Comparison of ENCODE assay signal across 8 cellular contexts in the genomic region with DNA sequence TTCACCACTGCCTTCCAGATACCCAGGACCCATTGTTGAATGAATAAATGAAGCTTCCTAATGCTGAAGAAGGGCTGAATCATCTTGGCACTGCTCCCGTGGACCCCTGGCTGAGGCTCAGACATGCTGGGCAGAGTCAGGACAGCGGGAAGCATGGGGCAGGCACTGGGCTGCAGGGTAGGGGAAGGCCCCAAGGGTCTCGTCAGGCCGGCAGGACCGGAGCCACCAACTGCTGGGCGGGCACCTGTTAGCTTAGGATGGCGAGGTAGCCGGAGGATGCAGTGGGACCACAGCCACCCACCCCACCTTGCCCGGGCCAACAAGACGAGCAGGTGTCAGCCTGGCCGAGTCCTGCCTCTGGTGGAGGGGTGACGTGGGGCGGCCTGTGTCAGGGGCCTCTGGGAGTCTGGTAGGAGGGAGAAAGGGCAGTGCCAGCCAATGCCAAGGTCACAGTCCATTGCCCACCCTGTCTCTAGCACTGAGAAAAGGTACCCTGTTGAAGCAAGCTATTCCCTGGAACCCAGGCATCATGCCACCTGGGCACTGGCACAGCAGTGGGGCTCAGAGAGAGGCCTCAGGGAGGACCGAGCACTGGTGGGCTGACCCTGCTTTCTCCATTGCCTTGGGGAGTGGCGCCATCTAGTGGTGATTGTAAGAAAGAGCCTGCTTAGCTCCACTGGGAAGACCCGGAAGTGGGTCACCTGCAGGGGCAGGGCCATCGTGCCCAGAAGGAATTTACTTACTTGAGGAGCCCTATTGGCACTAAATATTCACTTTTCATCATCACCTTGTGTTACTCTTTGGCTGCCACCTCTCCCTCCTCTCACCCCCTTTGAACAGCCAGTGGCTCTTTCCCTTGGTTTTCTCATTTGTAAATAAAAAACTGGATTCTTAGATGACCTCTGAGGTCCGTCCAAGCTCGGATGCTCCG. TPM values are rescaled to one million over a fixed set of nuclear protein-coding genes. Genes with fewer than 3 reads are reported as not detected.
DNase-seq lines count a peak whose midpoint lies in the region; ATAC-seq, FAIRE-seq and TF ChIP-seq lines count a peak whose summit lies in the region.

No MANE protein-coding gene starts in this region.

- H3K4me3 Mint-ChIP-seq in natural killer cell: no peak overlapping the region

- no peaks in the 10 kb centered on the region for H3K79me2 ChIP-seq in OCI-LY7 (ENCODE audit: insufficient read depth, low read depth, low read length)

- H4K20me1 ChIP-seq in OCI-LY7 (ENCODE audit: insufficient read depth, low read length): no peaks in the 10 kb centered on the region

- peak; percentile 87 to 89 (median 88) for ATAC-seq in natural killer cell

- H3K27ac Mint-ChIP-seq in natural killer cell: no peak overlapping the region

- no peaks in the 10 kb centered on the region for H3K36me3 ChIP-seq in OCI-LY7 (ENCODE audit: insufficient read depth, low read length)
- H3K36me3 ChIP-seq in esophagus muscularis mucosa: no peaks in the 10 kb centered on the region

- H3K27ac ChIP-seq in OCI-LY7 (ENCODE audit: low read depth, low read length, poor library complexity, severe bottlenecking): no peak overlapping the region
- no peak overlapping the region for H3K27ac ChIP-seq in esophagus muscularis mucosa (replicated peaks in 1 of 4)

- TF ChIP-seq EP300 in esophagus muscularis mucosa (IDR thresholded peaks at IDR 0.05): no peak

- POLR2A ChIA-PET in OCI-LY7 (lab: Charles Lee): interaction anchor here (0.6 to 1.8 kb wide), 4 partner anchors 20 to 352 kb away, joined by 4 to 5 read pairs (median 4); no protein-coding TSS in a partner anchor

- no peaks in the 10 kb centered on the region for H3K9me2 ChIP-seq in OCI-LY7 (ENCODE audit: insufficient read depth, low read length)

- CTCF ChIA-PET in OCI-LY7 (lab: Charles Lee; ENCODE audit: unreplicated experiment): interaction anchor here (0.6 to 1.3 kb wide), 4 partner anchors 20 to 159 kb away, joined by 3 to 4 read pairs (median 4); no protein-coding TSS in a partner anchor

- H3K27me3 Mint-ChIP-seq in natural killer cell (ENCODE audit: low read depth in 2 of 2): peaks cover 54 to 56% of the 10 kb centered on the region in 2 donors

- intact Hi-C loops in OCI-LY7 (cut with micrococcal nuclease; ENCODE audit: unreplicated experiment): loop anchor here (1.0 to 5.0 kb wide), 4 partner anchors 118 to 431 kb away; partner anchors contain the start of gene SLC35B1
- intact Hi-C loops in esophagus muscularis mucosa (cut with DNase I): loop anchor here (1.0 to 10.0 kb wide), 4 partner anchors 45 to 423 kb away; partner anchors contain the start of gene NXPH3
- intact Hi-C loops in natural killer cell (cut with micrococcal nuclease): loop anchor here (1.0 to 5.0 kb wide), 5 partner anchors 46 to 431 kb away; no protein-coding TSS in a partner anchor

- DNase-seq in 8988T (peak; percentile 86), GM18507 (ENCODE audit: extremely low spot score, insufficient read length, low read depth) (peak; percentile 73), KG1 (lab: John Stamatoyannopoulos, UW) (peak; percentile 86), OCI-LY7 (ENCODE audit: low spot score) (peak; percentile 91), activated T-cell treated with anti-CD3 and anti-CD28 coated beads for 24 hours (ENCODE audit: low read depth) (peak; percentile 79), esophagus muscularis mucosa (ENCODE audit: extremely low spot score) (no peak), natural killer cell (peak; percentile 76)
- peak; percentile 57 to 75 for DNase-seq in stimulated activated CD8-positive, alpha-beta memory T cell treated with anti-CD3 and anti-CD28 coated beads, Interleukin-7, amount 100 ng/mL, for 48 hours (ENCODE audit: extremely low read depth in 1 of 2, low read depth in 1 of 2)

- H3K4me3 ChIP-seq in OCI-LY7 (ENCODE audit: low read depth, low read length, poor library complexity, severe bottlenecking) (no peak overlapping the region), esophagus muscularis mucosa (no peak overlapping the region)

- peaks cover 5% of the 10 kb centered on the region for H3K4me1 ChIP-seq in OCI-LY7 (ENCODE audit: insufficient read depth, low read length, poor library complexity, severe bottlenecking)
- peaks cover 33 to 50% (median 39%) of the 10 kb centered on the region in 4 donors for H3K4me1 ChIP-seq in esophagus muscularis mucosa

- BruUV-seq in OCI-LY7 (replicated peaks; lab: Mats Ljungman, UMichigan): no TSS peak

- TF ChIP-seq POLR2A in esophagus muscularis mucosa (IDR thresholded peaks at IDR 0.05; ENCODE audit: low read depth): no peak

- peaks cover 2 to 98% (median 44%) of the 10 kb centered on the region in 4 donors for H3K27me3 ChIP-seq in esophagus muscularis mucosa

- peak overlapping the region; percentile 98 for H2AFZ ChIP-seq in OCI-LY7 (ENCODE audit: low read length)

- 48% methylated on average over 19 of the region's 20 CpGs for WGBS in esophagus muscularis mucosa

- TF ChIP-seq CTCF in OCI-LY7 (conservative IDR thresholded peaks at IDR 0.05; ENCODE audit: low read length): peak; percentile 92
- TF ChIP-seq CTCF in esophagus muscularis mucosa (IDR thresholded peaks at IDR 0.05): peak; percentile 84 to 98 (median 94)
- peak; percentile 92 for TF ChIP-seq CTCF in natural killer cell (IDR thresholded peaks at IDR 0.05)

- no peaks in the 10 kb centered on the region for H3K9me3 Mint-ChIP-seq in natural killer cell

- H3K4me2 ChIP-seq in OCI-LY7 (ENCODE audit: low read length): peak overlapping the region; percentile 25; the same call in 1 of the 2 replicates

- peak; percentile 87 for FAIRE-seq in GM18507 (lab: Jason Lieb, UNC)

- no peaks in the 10 kb centered on the region for H3K9me3 ChIP-seq in OCI-LY7 (ENCODE audit: low read length)
- no peaks in the 10 kb centered on the region for H3K9me3 ChIP-seq in esophagus muscularis mucosa

- no peaks in the 10 kb centered on the region for H3K36me3 Mint-ChIP-seq in natural killer cell

- H3K4me1 Mint-ChIP-seq in natural killer cell: peaks cover 17 to 31% of the 10 kb centered on the region in 2 donors

RNA-seq across cellular contexts. Expression of gene DLX3, which starts 3.0 kb away (rescaled TPM):
- not detected in 2 replicates for total RNA-seq in OCI-LY7 (2014; rRNA removed; shearing (Covaris generic))
- total RNA-seq in OCI-LY7 (2022): not detected in 2 replicates
- total RNA-seq in esophagus muscularis mucosa: under 1 TPM in 1 of 4 donors, not detected in 3; 0.32 TPM
- not detected for total RNA-seq in natural killer cell

RNA-seq across cellular contexts. Expression of gene DLX4, which starts 29.0 kb away (rescaled TPM):
- total RNA-seq in OCI-LY7 (2014; rRNA removed; shearing (Covaris generic)): 0.28 and 0.47 TPM in 2 replicates
- total RNA-seq in OCI-LY7 (2022): 0.27 and 1.3 TPM in 2 replicates
- total RNA-seq in esophagus muscularis mucosa: not detected
- total RNA-seq in natural killer cell: 1 to 10 TPM in 1 of 3 donors, under 1 TPM in 1, not detected in 1; 0.35 to 1.1 TPM

RNA-seq across cellular contexts. Expression of gene ITGA3, which starts 57.9 kb away (rescaled TPM):
- 23.2 and 30.7 TPM in 2 replicates for total RNA-seq in OCI-LY7 (2014; rRNA removed; shearing (Covaris generic))
- 15.2 and 15.6 TPM in 2 replicates for total RNA-seq in OCI-LY7 (2022)
- 10 to 100 TPM; 38.9 to 96.7 (median 58.6) TPM for total RNA-seq in esophagus muscularis mucosa
- 1 to 10 TPM in 2 of 3 donors, under 1 TPM in 1; 0.47 to 2.8 (median 1.4) TPM for total RNA-seq in natural killer cell

Comparison
In these comparisons a context has a peak if more than half of its experiments do, and no peak if none do; other contexts are left out.
1. RNA of gene ITGA3, which starts 57.9 kb away (total RNA-seq): 38.9 to 96.7 TPM in esophagus muscularis mucosa and 15.2 to 30.7 TPM in OCI-LY7; 0.47 to 2.8 TPM in natural killer cell; every median in the first group is over 4 times any median in the second.
2. Peak in every context shown above with its lines, with median percentiles within 50 percentile points of each other: CTCF ChIP-seq.